ENCODE assay signal across 16 cellular contexts in genomic region chr2:175755169-175755568, GRCh38.
A peak's percentile ranks its signal among the peaks of the same experiment; 100 is the strongest.
DNase-seq lines count a peak whose midpoint lies in the region; ATAC-seq, FAIRE-seq and TF ChIP-seq lines count a peak whose summit lies in the region.
"Had no signal": no experiment of that assay in that cellular context is flagged by ENCODE, and none has a peak within 500 bp of the region (broad histone marks: within the 10 kb centered on the region; RNA-seq: fewer than 3 reads in every experiment).

No MANE protein-coding gene starts in this region.

- H3K27me3 ChIP-seq in HepG2 (ENCODE audit: control insufficient read depth in 1 of 2, insufficient read depth in 2 of 2, low read length in 2 of 2) (no peaks in the 10 kb centered on the region), right lobe of liver (no peaks in the 10 kb centered on the region)
- H3K27me3 ChIP-seq: BLaER1 treated with 17β-estradiol and CSF1 and Interleukin-3, amounts not matched to agents 10 nM and 100 nM had no signal

- TF ChIP-seq CTCF in HepG2 (CRISPR knock-in tag; IDR thresholded peaks at IDR 0.05) (no peak), right lobe of liver (IDR thresholded peaks at IDR 0.05) (no peak)

- BruUV-seq in HepG2 (replicated peaks; lab: Mats Ljungman, UMichigan) = no TSS peak

- TF ChIP-seq EP300 in HepG2 (IDR thresholded peaks at IDR 0.05; ENCODE audit: low read depth in 2 of 2, low read length in 2 of 2) (no peak), HepG2 (CRISPR knock-in tag; IDR thresholded peaks at IDR 0.05; ENCODE audit: borderline replicate concordance) (no peak)

- CTCF ChIA-PET in HepG2 (lab: Yijun Ruan, JAX; ENCODE audit: low intra/inter-chr PET ratio, low total read pairs) = no interaction called here

- intact Hi-C loops in HepG2 (cut with micrococcal nuclease; ENCODE audit: unreplicated experiment) = no loop called here
- intact Hi-C loops in right lobe of liver (cut with DNase I) = no loop called here

- no peak overlapping the region for H3K4me2 ChIP-seq in HepG2 (ENCODE audit: low read depth, low read length)

- no peak for FAIRE-seq in HepG2 (lab: Jason Lieb, UNC)
- FAIRE-seq: GM12892, GM19239 had no signal

- DNase-seq in HepG2 (ENCODE audit: low spot score) (no peak), right lobe of liver (no peak), NCI-H69 (lab: John Stamatoyannopoulos, UW) (peak; percentile 25), iPS-NIHi7 (ENCODE audit: extremely low spot score) (peak; percentile 33), KG1 (lab: John Stamatoyannopoulos, UW) (no peak)
- DNase-seq: ACHN; CD4-positive, CD25-positive, alpha-beta regulatory T cell; DND-41; GDM1; GM23248; H9 had no signal

- H3K4me3 ChIP-seq in HepG2 (replicated peaks in 1 of 3; ENCODE audit: insufficient read depth in 1 of 3, low read depth in 2 of 3, low read length in 3 of 3) (no peak overlapping the region), right lobe of liver (no peak overlapping the region)
- H3K4me3 ChIP-seq: BLaER1 treated with 17β-estradiol and CSF1 and Interleukin-3, amounts not matched to agents 10 nM and 100 nM; GM23248 had no signal

- ATAC-seq in HepG2 (peak; percentile 38; the same call in 1 of the 3 replicates), right lobe of liver (no peak), GM18907 (IDR thresholded peaks at IDR 0.05; ENCODE audit: unreplicated experiment) (no peak), GM21737 (IDR thresholded peaks at IDR 0.05; ENCODE audit: unreplicated experiment) (no peak)

- no peaks in the 10 kb centered on the region for H3K36me3 ChIP-seq in HepG2 (replicated peaks in 1 of 2; ENCODE audit: control insufficient read depth in 1 of 2, insufficient read depth in 2 of 2, low read length in 2 of 2)
- no peaks in the 10 kb centered on the region for H3K36me3 ChIP-seq in right lobe of liver
- H3K36me3 ChIP-seq: BLaER1 treated with 17β-estradiol and CSF1 and Interleukin-3, amounts not matched to agents 10 nM and 100 nM had no signal

- no peaks in the 10 kb centered on the region for H3K79me2 ChIP-seq in HepG2 (ENCODE audit: insufficient read depth, low read length)

- H3K4me1 ChIP-seq in HepG2 (ENCODE audit: insufficient read depth, low read length) (peaks cover 30% of the 10 kb centered on the region), right lobe of liver (no peaks in the 10 kb centered on the region)

- TF ChIP-seq POLR2A in HepG2 (IDR thresholded peaks at IDR 0.05; ENCODE audit: insufficient read depth in 1 of 2, low read depth in 2 of 2, low read length in 2 of 2) (no peak), right lobe of liver (IDR thresholded peaks at IDR 0.05) (no peak)

- no peak overlapping the region for H2AFZ ChIP-seq in HepG2 (ENCODE audit: low read length)
- H2AFZ ChIP-seq: GM23248 had no signal

- no peak for TF ChIP-seq RAD21 in HepG2 (CRISPR knock-in tag; IDR thresholded peaks at IDR 0.05)

- no peaks in the 10 kb centered on the region for H4K20me1 ChIP-seq in HepG2 (ENCODE audit: insufficient read depth, low read length)
- H4K20me1 ChIP-seq: BLaER1 treated with 17β-estradiol and CSF1 and Interleukin-3, amounts not matched to agents 10 nM and 100 nM had no signal

- H3K9me3 ChIP-seq in HepG2 (ENCODE audit: low read length) = no peaks in the 10 kb centered on the region
- no peaks in the 10 kb centered on the region for H3K9me3 ChIP-seq in right lobe of liver

- H3K27ac ChIP-seq in HepG2 (ENCODE audit: extremely low read length, insufficient read depth, low read length) (no peak overlapping the region), right lobe of liver (no peak overlapping the region)
- H3K27ac ChIP-seq: BLaER1 treated with 17β-estradiol and CSF1 and Interleukin-3, amounts not matched to agents 10 nM and 100 nM; GM23248 had no signal

- POLR2A ChIA-PET in HepG2 (lab: Yijun Ruan, JAX) = no interaction called here

- no peak overlapping the region for H3K9ac ChIP-seq in HepG2 (ENCODE audit: insufficient read depth, low read depth, low read length)
- H3K9ac ChIP-seq: BLaER1 treated with 17β-estradiol and CSF1 and Interleukin-3, amounts not matched to agents 10 nM and 100 nM; GM23248 had no signal

- in situ Hi-C loops in HepG2 (cut with HindIII; ENCODE audit: extremely low pct_ligation_motif_present, low pct_unique_long_range_greater_than_20kb) = no loop called here

TF ChIP-seq in HepG2, 621 proteins besides CTCF, POLR2A, EP300 and RAD21:
- no peak for TF ChIP-seq MLXIP (CRISPR knock-in tag; IDR thresholded peaks at IDR 0.05; ENCODE audit: borderline replicate concordance)
- no peak for TF ChIP-seq TAF1 (CRISPR knock-in tag; IDR thresholded peaks at IDR 0.05)
- TF ChIP-seq, protein P1, sequence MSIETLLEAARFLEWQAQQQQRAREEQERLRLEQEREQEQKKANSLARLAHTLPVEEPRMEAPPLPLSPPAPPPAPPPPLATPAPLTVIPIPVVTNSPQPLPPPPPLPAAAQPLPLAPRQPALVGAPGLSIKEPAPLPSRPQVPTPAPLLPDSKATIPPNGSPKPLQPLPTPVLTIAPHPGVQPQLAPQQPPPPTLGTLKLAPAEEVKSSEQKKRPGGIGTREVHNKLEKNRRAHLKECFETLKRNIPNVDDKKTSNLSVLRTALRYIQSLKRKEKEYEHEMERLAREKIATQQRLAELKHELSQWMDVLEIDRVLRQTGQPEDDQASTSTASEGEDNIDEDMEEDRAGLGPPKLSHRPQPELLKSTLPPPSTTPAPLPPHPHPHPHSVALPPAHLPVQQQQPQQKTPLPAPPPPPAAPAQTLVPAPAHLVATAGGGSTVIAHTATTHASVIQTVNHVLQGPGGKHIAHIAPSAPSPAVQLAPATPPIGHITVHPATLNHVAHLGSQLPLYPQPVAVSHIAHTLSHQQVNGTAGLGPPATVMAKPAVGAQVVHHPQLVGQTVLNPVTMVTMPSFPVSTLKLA (IDR thresholded peaks at IDR 0.05) = peak; percentile 33; the same call in 1 of the 2 replicates
TF ChIP-seq in HepG2: peak in this region for 1.

Comparison
In these comparisons a context has a peak if more than half of its experiments do, and no peak if none do; other contexts are left out.
1. DNase-seq: peak in NCI-H69 (single experiment) and iPS-NIHi7 (single experiment); none in HepG2 (single experiment), right lobe of liver (0 of 3) and KG1 (single experiment).